1 cellular context compared by ENCODE assay signal in the genomic region with DNA sequence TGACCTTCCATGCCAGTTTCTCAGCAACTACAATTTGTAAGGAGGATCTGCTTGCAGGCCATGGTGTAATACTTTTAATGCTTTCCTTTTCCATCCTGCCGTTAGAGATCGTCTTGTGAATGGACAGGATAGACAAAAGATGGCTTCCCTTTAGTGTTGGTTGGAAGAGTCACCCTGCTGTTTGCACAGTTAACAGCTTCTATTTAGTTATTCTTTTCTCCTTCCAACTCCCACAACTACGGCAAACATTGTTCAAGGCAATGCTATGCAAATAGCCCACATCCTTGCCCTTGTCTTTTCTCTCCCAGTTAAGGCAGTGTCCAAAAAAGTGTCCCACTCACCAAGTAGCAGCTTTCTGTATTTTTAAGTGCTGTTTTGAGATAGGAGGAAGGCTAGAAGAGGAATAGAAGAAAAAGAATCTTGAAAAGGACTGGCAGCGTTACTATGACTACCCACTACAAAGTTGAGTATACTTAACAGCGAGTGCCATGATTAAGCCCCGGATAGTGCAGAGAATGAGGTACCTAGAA.
TF ChIP-seq lines count a peak whose summit lies in the region.

No MANE protein-coding gene starts in this region.

TF ChIP-seq in K562, 482 proteins besides CTCF, POLR2A, EP300 and RAD21:
- TF ChIP-seq RFX1 (IDR thresholded peaks at IDR 0.05), result peak; percentile 52
- TF ChIP-seq, protein P1, sequence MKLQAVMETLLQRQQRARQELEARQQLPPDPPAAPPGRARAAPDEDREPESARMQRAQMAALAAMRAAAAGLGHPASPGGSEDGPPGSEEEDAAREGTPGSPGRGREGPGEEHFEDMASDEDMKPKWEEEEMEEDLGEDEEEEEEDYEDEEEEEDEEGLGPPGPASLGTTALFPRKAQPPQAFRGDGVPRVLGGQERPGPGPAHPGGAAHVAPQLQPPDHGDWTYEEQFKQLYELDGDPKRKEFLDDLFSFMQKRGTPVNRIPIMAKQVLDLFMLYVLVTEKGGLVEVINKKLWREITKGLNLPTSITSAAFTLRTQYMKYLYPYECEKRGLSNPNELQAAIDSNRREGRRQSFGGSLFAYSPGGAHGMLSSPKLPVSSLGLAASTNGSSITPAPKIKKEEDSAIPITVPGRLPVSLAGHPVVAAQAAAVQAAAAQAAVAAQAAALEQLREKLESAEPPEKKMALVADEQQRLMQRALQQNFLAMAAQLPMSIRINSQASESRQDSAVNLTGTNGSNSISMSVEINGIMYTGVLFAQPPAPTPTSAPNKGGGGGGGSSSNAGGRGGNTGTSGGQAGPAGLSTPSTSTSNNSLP (IDR thresholded peaks at IDR 0.05; ENCODE audit: borderline replicate concordance, low read depth, low read length), result no peak
